16 cellular contexts compared by ENCODE assay signal in the genomic region with DNA sequence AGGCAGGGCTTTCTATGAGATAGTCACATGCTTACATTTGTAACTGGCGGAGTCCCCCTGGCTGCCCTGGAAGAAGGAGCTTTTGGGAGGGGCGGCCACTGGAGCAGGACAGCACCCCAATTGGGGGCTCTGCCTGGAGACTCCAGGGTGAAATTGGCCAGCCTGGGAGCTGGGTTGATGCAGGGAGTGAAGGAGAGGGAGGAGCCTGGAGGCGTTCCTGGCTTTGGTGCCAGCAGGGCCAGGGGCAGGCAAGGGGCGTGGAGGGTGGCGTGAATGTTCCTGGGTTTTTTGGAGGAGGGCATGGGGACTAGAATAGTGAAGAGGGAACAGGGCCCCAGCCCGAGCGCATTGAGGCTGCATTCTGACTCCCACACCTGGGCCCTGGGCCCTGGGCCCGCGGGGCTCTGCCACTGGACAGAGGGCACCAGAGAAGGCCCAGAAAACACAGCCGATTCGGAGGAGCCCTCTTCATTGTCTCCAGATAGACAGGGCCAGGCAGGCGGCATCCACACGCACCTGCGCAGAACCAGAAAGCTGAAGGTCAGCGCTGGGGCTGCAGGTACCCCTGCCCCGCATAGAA. TPM values are rescaled to one million over a fixed set of nuclear protein-coding genes. Genes with fewer than 3 reads are reported as not detected.
A peak's percentile ranks its signal among the peaks of the same experiment; 100 is the strongest.
DNase-seq lines count a peak whose midpoint lies in the region; ATAC-seq and TF ChIP-seq lines count a peak whose summit lies in the region.
"Had no signal": no experiment of that assay in that cellular context is flagged by ENCODE, and none has a peak within 500 bp of the region (broad histone marks: within the 10 kb centered on the region; RNA-seq: fewer than 3 reads in every experiment).

No MANE protein-coding gene starts in this region.

- DNase-seq in NCI-H1092 treated with DMSO at 0.1 percent for 48 hours (lab: John Stamatoyannopoulos, UW) (peak; percentile 38), NCI-H1092 (lab: John Stamatoyannopoulos, UW) (no peak), lower lobe of right lung (no peak), suprapubic skin (ENCODE audit: low spot score in 2 of 2) (no peak)
- DNase-seq in activated naive CD4-positive, alpha-beta T cell (lab: John Stamatoyannopoulos, UW) = no peak
- DNase-seq: activated CD8-positive, alpha-beta memory T cell treated with anti-CD3 and anti-CD28 coated beads, Interleukin-2, amount 10 ng/mL, durations not matched to agents 7 days and 5 days; central memory CD4-positive, alpha-beta T cell; NCI-H2227 treated with DMSO at 0.1 percent for 48 hours; retina; stimulated activated CD4-positive, alpha-beta T cell treated with anti-CD3 and anti-CD28 coated beads, Interleukin-4, amount 100 ng/mL, for 1 hour; SW 1271 had no signal

- TF ChIP-seq CTCF in VCaP (conservative IDR thresholded peaks at IDR 0.05) (no peak), lower lobe of right lung (IDR thresholded peaks at IDR 0.05) (no peak), suprapubic skin (IDR thresholded peaks at IDR 0.05) (no peak)

- H3K9me3 ChIP-seq in lower lobe of right lung = no peaks in the 10 kb centered on the region
- H3K9me3 ChIP-seq in suprapubic skin = no peaks in the 10 kb centered on the region
- H3K9me3 ChIP-seq: A549 had no signal

- no peak for TF ChIP-seq POLR2A in suprapubic skin (IDR thresholded peaks at IDR 0.05)

- ATAC-seq in lower lobe of right lung (no peak), HG02759 (IDR thresholded peaks at IDR 0.05; ENCODE audit: unreplicated experiment) (no peak), HG02623 (IDR thresholded peaks at IDR 0.05; ENCODE audit: unreplicated experiment) (no peak)
- ATAC-seq: activated CD8-positive, alpha-beta memory T cell treated with anti-CD3 and anti-CD28 coated beads, Interleukin-2, amount 10 ng/mL, durations not matched to agents 7 days and 5 days had no signal

- 48% methylated on average over 5 of the region's 16 CpGs for WGBS in suprapubic skin

- no peak for TF ChIP-seq EP300 in suprapubic skin (IDR thresholded peaks at IDR 0.05)

- H3K27ac ChIP-seq in VCaP = peak overlapping the region; percentile 99
- peak overlapping the region; percentile 55 for H3K27ac ChIP-seq in lower lobe of right lung
- H3K27ac ChIP-seq in suprapubic skin = peak overlapping the region; percentile 68
- H3K27ac ChIP-seq: A549 had no signal

- H3K27me3 ChIP-seq in lower lobe of right lung (ENCODE audit: low read depth) = no peaks in the 10 kb centered on the region
- no peaks in the 10 kb centered on the region for H3K27me3 ChIP-seq in suprapubic skin

- H3K4me1 ChIP-seq in lower lobe of right lung = peaks cover 34% of the 10 kb centered on the region
- peaks cover 69% of the 10 kb centered on the region for H3K4me1 ChIP-seq in suprapubic skin

- intact Hi-C loops in lower lobe of right lung (cut with DNase I) = no loop called here

- H3K36me3 ChIP-seq in lower lobe of right lung (peaks cover 6% of the 10 kb centered on the region), suprapubic skin (no peaks in the 10 kb centered on the region)

- H3K4me3 ChIP-seq in lower lobe of right lung (peak overlapping the region; percentile 17), suprapubic skin (peak overlapping the region; percentile 3)
- H3K4me3 ChIP-seq: A549, GM23338 had no signal

RNA-seq across cellular contexts. Expression of gene COMP, which starts 29.5 kb away (rescaled TPM):
- 2.3 TPM for total RNA-seq in lower lobe of right lung
- total RNA-seq in suprapubic skin = 1 to 10 TPM; 5.1 to 9.1 (median 6.9) TPM
- total RNA-seq: activated CD8-positive, alpha-beta memory T cell treated with anti-CD3 and anti-CD28 coated beads, Interleukin-2, amount 10 ng/mL, durations not matched to agents 7 days and 5 days had no signal
